ENCODE assay signal across 1 cellular context in genomic region chr6:82608365-82608764, GRCh38.
TF ChIP-seq lines count a peak whose summit lies in the region.

No MANE protein-coding gene starts in this region.

TF ChIP-seq in WTC11, 78 proteins besides CTCF, POLR2A, EP300 and RAD21 (continued from another document):
- no peak for TF ChIP-seq OVOL2 (CRISPR knock-in tag; IDR thresholded peaks at IDR 0.05; ENCODE audit: borderline replicate concordance)
